ENCODE assay signal across 1 cellular context in the genomic region with DNA sequence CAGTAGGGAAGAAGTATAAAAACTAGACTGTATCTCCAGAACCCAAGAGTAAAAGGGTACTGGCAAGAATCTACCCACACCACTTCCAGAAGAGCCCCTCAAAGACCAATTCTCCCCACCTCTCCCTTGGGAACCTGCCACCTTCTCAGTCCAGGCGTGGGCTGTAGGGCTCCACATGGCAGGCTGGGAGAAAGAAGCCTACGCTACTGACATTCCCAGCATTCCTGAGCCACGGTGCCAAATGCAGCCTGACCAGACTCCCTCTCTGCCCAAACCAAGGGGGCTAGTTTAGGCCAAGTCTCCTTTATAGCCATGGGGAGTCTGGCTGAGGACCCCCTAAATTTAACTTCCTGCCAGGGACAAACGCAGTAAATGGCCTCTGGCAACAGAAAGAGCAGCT.
TF ChIP-seq lines count a peak whose summit lies in the region.

No MANE protein-coding gene starts in this region.

TF ChIP-seq in GM23338, 12 proteins besides CTCF, POLR2A, EP300 and RAD21 (continued from another document):
- TF ChIP-seq ZNF462 (CRISPR knock-in tag; IDR thresholded peaks at IDR 0.05) (no peak), JUNB (IDR thresholded peaks at IDR 0.05; ENCODE audit: unreplicated experiment) (no peak), REST (IDR thresholded peaks at IDR 0.05; ENCODE audit: unreplicated experiment) (no peak), EZH2phosphoT487 (IDR thresholded peaks at IDR 0.05; ENCODE audit: unreplicated experiment) (no peak)
